ENCODE assay signal across 34 cellular contexts in the genomic region with DNA sequence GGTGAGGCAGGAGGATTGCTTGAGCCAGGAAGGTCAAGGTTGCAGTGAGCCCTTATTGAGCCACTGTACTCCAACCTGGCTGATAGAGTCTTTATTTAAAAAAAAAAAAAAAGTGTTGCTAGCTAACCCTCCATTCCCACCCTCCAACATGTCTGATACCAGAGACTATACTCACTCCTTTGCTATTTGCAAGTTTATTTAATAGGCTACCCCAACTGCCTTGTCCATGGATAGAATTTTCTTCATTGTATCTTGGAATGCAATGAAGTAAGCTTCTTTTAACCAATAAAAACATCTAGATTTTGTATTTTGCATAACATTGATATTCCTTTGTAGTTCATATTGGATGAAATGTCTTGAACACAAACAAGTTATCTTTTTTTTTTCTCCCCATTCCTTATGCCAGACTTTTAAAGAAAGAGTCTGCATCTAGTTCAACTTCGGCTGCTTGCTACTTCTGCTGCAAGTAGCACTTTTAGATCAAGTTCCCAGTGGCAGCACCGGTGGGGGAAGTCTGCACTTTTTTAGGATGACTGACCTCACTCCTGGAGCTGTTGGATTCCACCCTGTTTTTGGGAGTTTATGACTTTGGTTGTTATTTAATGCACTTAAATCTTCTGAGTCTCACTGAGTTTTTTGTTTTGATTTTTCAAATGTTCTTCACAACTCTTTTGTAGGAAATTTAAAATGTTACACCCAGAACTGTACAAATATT.
A peak's percentile ranks its signal among the peaks of the same experiment; 100 is the strongest.
DNase-seq lines count a peak whose midpoint lies in the region; ATAC-seq, FAIRE-seq and TF ChIP-seq lines count a peak whose summit lies in the region.
"Had no signal": no experiment of that assay in that cellular context is flagged by ENCODE, and none has a peak within 500 bp of the region (broad histone marks: within the 10 kb centered on the region; RNA-seq: fewer than 3 reads in every experiment).

No MANE protein-coding gene starts in this region.

- TF ChIP-seq CTCF in astrocyte (IDR thresholded peaks at IDR 0.05; ENCODE audit: insufficient read depth, low read depth, low read length) (no peak), fibroblast of pulmonary artery (IDR thresholded peaks at IDR 0.05; ENCODE audit: low read length, missing control alignments) (no peak)

- no peak overlapping the region for H3K27ac ChIP-seq in astrocyte (ENCODE audit: low read depth, low read length)
- H3K27ac ChIP-seq: cardiac muscle cell, coronary artery, gastrocnemius medialis, hepatocyte, tibial nerve had no signal

- no peaks in the 10 kb centered on the region for H3K27me3 ChIP-seq in astrocyte (ENCODE audit: insufficient read depth, low read length)
- H3K27me3 ChIP-seq: cardiac muscle cell, gastrocnemius medialis, hepatocyte, tibial nerve had no signal

- H3K36me3 Mint-ChIP-seq in astrocyte (ENCODE audit: low read depth, unreplicated experiment), result peaks cover 8% of the 10 kb centered on the region
- H3K36me3 Mint-ChIP-seq: stimulated activated effector memory CD8-positive, alpha-beta T cell treated with anti-CD3 and anti-CD28 coated beads, Interleukin-12 subunit alpha, Interleukin-12 subunit beta, amount 100 ng/mL, for 72 hours had no signal

- FAIRE-seq in astrocyte (lab: Jason Lieb, UNC), result no peak
- FAIRE-seq: D721Med, GM18507, GM19239 had no signal

- no peak overlapping the region for H3K4me3 ChIP-seq in astrocyte (ENCODE audit: insufficient read depth, low read depth, low read length)
- H3K4me3 ChIP-seq in fibroblast of pulmonary artery (replicated peaks; ENCODE audit: low read depth, low read length), result no peak overlapping the region
- H3K4me3 ChIP-seq: cardiac muscle cell, coronary artery, gastrocnemius medialis, hepatocyte, lung, tibial nerve had no signal

- H3K79me2 ChIP-seq in astrocyte (ENCODE audit: insufficient read depth, low read length), result no peaks in the 10 kb centered on the region
- H3K79me2 ChIP-seq: hepatocyte had no signal

- H3K4me2 ChIP-seq in astrocyte (ENCODE audit: low read length), result peak overlapping the region; percentile 3
- H3K4me2 ChIP-seq: hepatocyte had no signal

- ATAC-seq in GM18498 (IDR thresholded peaks at IDR 0.05; ENCODE audit: unreplicated experiment), result no peak
- ATAC-seq in GM21367 (IDR thresholded peaks at IDR 0.05; ENCODE audit: unreplicated experiment), result no peak
- ATAC-seq: activated CD4-positive, alpha-beta T cell treated with anti-CD3 and anti-CD28 coated beads for 36 hours; activated CD8-positive, alpha-beta T cell treated with anti-CD3 and anti-CD28 coated beads, Interleukin-2, amount 10 ng/mL, durations not matched to agents 7 days and 5 days; activated T-helper 17 cell treated with anti-CD3 and anti-CD28 coated beads, Interleukin-2, amount 50 U/mL, for 72 hours; gastrocnemius medialis; natural killer cell; Panc1; stimulated activated effector memory CD8-positive, alpha-beta T cell treated with anti-CD3 and anti-CD28 coated beads, Interleukin-12 subunit alpha, Interleukin-12 subunit beta, amount 100 ng/mL, for 72 hours had no signal

- H3K4me1 Mint-ChIP-seq in astrocyte (ENCODE audit: low read depth, unreplicated experiment), result peaks cover 4% of the 10 kb centered on the region
- H3K4me1 Mint-ChIP-seq: activated CD4-positive, alpha-beta T cell treated with anti-CD3 and anti-CD28 coated beads for 36 hours; activated naive CD4-positive, alpha-beta T cell treated with anti-CD3 and anti-CD28 coated beads, Interleukin-2, amount 10 ng/mL, durations not matched to agents 7 days and 5 days; natural killer cell; stimulated activated effector memory CD8-positive, alpha-beta T cell treated with anti-CD3 and anti-CD28 coated beads, Interleukin-12 subunit alpha, Interleukin-12 subunit beta, amount 100 ng/mL, for 72 hours had no signal

- H3K4me1 ChIP-seq in astrocyte (ENCODE audit: insufficient read depth, low read length), result peaks cover 10% of the 10 kb centered on the region
- H3K4me1 ChIP-seq: gastrocnemius medialis, tibial nerve had no signal

- no peak overlapping the region for H3K4me3 Mint-ChIP-seq in astrocyte (ENCODE audit: unreplicated experiment)
- H3K4me3 Mint-ChIP-seq: activated CD4-positive, alpha-beta T cell treated with anti-CD3 and anti-CD28 coated beads for 36 hours; activated CD8-positive, alpha-beta T cell treated with anti-CD3 and anti-CD28 coated beads, Interleukin-2, amount 10 ng/mL, durations not matched to agents 7 days and 5 days; activated naive CD4-positive, alpha-beta T cell treated with anti-CD3 and anti-CD28 coated beads, Interleukin-2, amount 10 ng/mL, durations not matched to agents 7 days and 5 days; activated T-helper 17 cell treated with anti-CD3 and anti-CD28 coated beads, Interleukin-2, amount 50 U/mL, for 72 hours; CD4-positive, alpha-beta T cell; natural killer cell; stimulated activated effector memory CD8-positive, alpha-beta T cell treated with anti-CD3 and anti-CD28 coated beads, Interleukin-12 subunit alpha, Interleukin-12 subunit beta, amount 100 ng/mL, for 72 hours; T-helper 2 cell treated with Interferon-gamma antibody and Interleukin-4, amounts not matched to agents 5 μg/mL and 100 μg/mL, for 36 hours had no signal

- no peak overlapping the region for H2AFZ ChIP-seq in astrocyte (ENCODE audit: low read depth, low read length)
- H2AFZ ChIP-seq: hepatocyte had no signal

- H4K20me1 ChIP-seq in astrocyte (ENCODE audit: insufficient read depth, low read length), result no peaks in the 10 kb centered on the region

- no peaks in the 10 kb centered on the region for H3K9me3 Mint-ChIP-seq in astrocyte (ENCODE audit: unreplicated experiment)
- H3K9me3 Mint-ChIP-seq: activated T-helper 17 cell treated with anti-CD3 and anti-CD28 coated beads, Interleukin-2, amount 50 U/mL, for 72 hours had no signal

- H3K27ac Mint-ChIP-seq in astrocyte (ENCODE audit: unreplicated experiment), result no peak overlapping the region
- H3K27ac Mint-ChIP-seq: activated CD4-positive, alpha-beta T cell treated with anti-CD3 and anti-CD28 coated beads for 36 hours; activated CD8-positive, alpha-beta T cell treated with anti-CD3 and anti-CD28 coated beads, Interleukin-2, amount 10 ng/mL, durations not matched to agents 7 days and 5 days; activated naive CD4-positive, alpha-beta T cell treated with anti-CD3 and anti-CD28 coated beads, Interleukin-2, amount 10 ng/mL, durations not matched to agents 7 days and 5 days; activated T-helper 17 cell treated with anti-CD3 and anti-CD28 coated beads, Interleukin-2, amount 50 U/mL, for 72 hours; CD4-positive, alpha-beta T cell; natural killer cell; stimulated activated effector memory CD8-positive, alpha-beta T cell treated with anti-CD3 and anti-CD28 coated beads, Interleukin-12 subunit alpha, Interleukin-12 subunit beta, amount 100 ng/mL, for 72 hours; T-helper 2 cell treated with Interferon-gamma antibody and Interleukin-4, amounts not matched to agents 5 μg/mL and 100 μg/mL, for 36 hours had no signal

- H3K27me3 Mint-ChIP-seq in astrocyte (ENCODE audit: low read depth, unreplicated experiment), result no peaks in the 10 kb centered on the region
- H3K27me3 Mint-ChIP-seq: activated CD4-positive, alpha-beta T cell treated with anti-CD3 and anti-CD28 coated beads for 36 hours; activated naive CD4-positive, alpha-beta T cell treated with anti-CD3 and anti-CD28 coated beads, Interleukin-2, amount 10 ng/mL, durations not matched to agents 7 days and 5 days; activated T-helper 17 cell treated with anti-CD3 and anti-CD28 coated beads, Interleukin-2, amount 50 U/mL, for 72 hours; CD4-positive, alpha-beta T cell had no signal

- H3K36me3 ChIP-seq in astrocyte (ENCODE audit: insufficient read depth, low read length), result no peaks in the 10 kb centered on the region
- H3K36me3 ChIP-seq: cardiac muscle cell, gastrocnemius medialis had no signal

- H3K9me3 ChIP-seq in astrocyte (ENCODE audit: insufficient read depth, low read depth, low read length), result no peaks in the 10 kb centered on the region
- H3K9me3 ChIP-seq: gastrocnemius medialis had no signal

- no peak overlapping the region for H3K9ac ChIP-seq in astrocyte (ENCODE audit: low read length)

- DNase-seq in GM03348 (ENCODE audit: low spot score) (peak; percentile 13), astrocyte (ENCODE audit: low read depth) (peak; percentile 61), fibroblast of pulmonary artery (ENCODE audit: low read depth) (peak; percentile 10), SIG-M5 treated with dmso at 0.1 percent for 504 hours (lab: John Stamatoyannopoulos, UW; ENCODE audit: unreplicated experiment) (no peak), NCI-H748 (lab: John Stamatoyannopoulos, UW; ENCODE audit: unreplicated experiment) (no peak)
- DNase-seq: activated CD4-positive, alpha-beta T cell treated with anti-CD3 and anti-CD28 coated beads for 36 hours; activated CD8-positive, alpha-beta T cell treated with anti-CD3 and anti-CD28 coated beads, Interleukin-2, amount 10 ng/mL, durations not matched to agents 7 days and 5 days; activated naive CD4-positive, alpha-beta T cell treated with anti-CD3 and anti-CD28 coated beads, Interleukin-2, amount 10 ng/mL, durations not matched to agents 7 days and 5 days; amniotic stem cell; CD4-positive, alpha-beta T cell; DND-41; effector CD8-positive, alpha-beta T cell; erythroblast; gastrocnemius medialis; MV-4-11; natural killer cell; NCI-H146; NCI-H226; NCI-H526 treated with DMSO at 0.1 percent for 48 hours; SHP77 had no signal

Comparison
In these comparisons a context has a peak if more than half of its experiments do, and no peak if none do; other contexts are left out.
1. DNase-seq: peak in GM03348 (single experiment), astrocyte (single experiment) and fibroblast of pulmonary artery (single experiment); none in SIG-M5 treated with dmso at 0.1 percent for 504 hours (single experiment) and NCI-H748 (single experiment).